In the genomic region with DNA sequence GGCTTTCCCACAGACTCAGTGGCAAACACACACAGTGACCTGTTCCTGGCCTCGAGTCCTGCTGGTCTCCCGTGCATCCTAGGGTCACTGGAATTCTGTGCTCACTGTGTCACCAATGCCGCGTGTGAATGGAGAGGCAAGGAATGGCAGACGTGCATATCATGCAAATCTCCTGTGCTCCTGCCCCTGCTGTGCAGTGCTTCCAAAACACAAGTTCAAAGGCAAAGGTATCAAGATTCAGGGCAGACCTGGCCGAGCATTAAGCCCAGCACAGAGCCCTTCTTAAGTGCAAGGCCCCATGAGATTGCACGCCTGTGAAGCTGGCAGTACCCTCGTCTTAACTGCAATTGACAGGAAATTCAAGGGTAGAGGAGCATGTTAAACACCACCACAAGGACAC, we compare ENCODE assay signal across 6 cellular contexts.
"Had no signal": no experiment of that assay in that cellular context is flagged by ENCODE, and none has a peak within 500 bp of the region (broad histone marks: within the 10 kb centered on the region; RNA-seq: fewer than 3 reads in every experiment).

No MANE protein-coding gene starts in this region.

- ATAC-seq: activated naive CD8-positive, alpha-beta T cell treated with anti-CD3 and anti-CD28 coated beads, Interleukin-2, amount 50 U/mL, for 24 hours; heart left ventricle had no signal

- DNase-seq: activated CD4-positive, alpha-beta T cell treated with anti-CD3 and anti-CD28 coated beads, Interleukin-2, amount 50 U/mL, for 1 hour; activated naive CD4-positive, alpha-beta T cell treated with Interleukin-2 at 50 U/mL for 16 hours; activated naive CD8-positive, alpha-beta T cell treated with anti-CD3 and anti-CD28 coated beads, Interleukin-2, amount 50 U/mL, for 24 hours; foreskin melanocyte; stimulated activated CD4-positive, alpha-beta T cell treated with anti-CD3 and anti-CD28 coated beads, Interleukin-4, amount 100 ng/mL, for 4 hours had no signal
